Comparison of ENCODE assay signal across 8 cellular contexts in genomic region chr3:185363662-185364203, GRCh38. TPM values are rescaled to one million over a fixed set of nuclear protein-coding genes. Genes with fewer than 3 reads are reported as not detected.
A peak's percentile ranks its signal among the peaks of the same experiment; 100 is the strongest.
DNase-seq lines count a peak whose midpoint lies in the region; ATAC-seq, FAIRE-seq and TF ChIP-seq lines count a peak whose summit lies in the region.

No MANE protein-coding gene starts in this region.

- H3K79me2 ChIP-seq in HepG2 (ENCODE audit: insufficient read depth, low read length): peaks cover 49% of the 10 kb centered on the region

- DNase-seq in body of pancreas (peak in 1 of 4 donors; percentile 17), HepG2 (ENCODE audit: low spot score) (no peak), H4 (ENCODE audit: low spot score) (no peak), AG20443 (ENCODE audit: low spot score) (no peak)
- no peak for DNase-seq in activated CD4-positive, CD25-positive, alpha-beta regulatory T cell treated with anti-CD3 and anti-CD28 coated beads, Interleukin-2, amount 50 U/mL, for 72 hours

- TF ChIP-seq POLR2A in body of pancreas (IDR thresholded peaks at IDR 0.05) (no peak), HepG2 (IDR thresholded peaks at IDR 0.05; ENCODE audit: insufficient read depth in 1 of 2, low read depth in 2 of 2, low read length in 2 of 2) (no peak)

- WGBS in body of pancreas, 2 donors: 5 to 9% methylated on average over 8 of the region's 8 CpGs
- 90% methylated on average over 8 of the region's 8 CpGs for WGBS in HepG2 (ENCODE audit: low lambda C conversion rate)
- WGBS in thymus: 20% methylated on average over 8 of the region's 8 CpGs

- in situ Hi-C loops in HepG2 (cut with HindIII; ENCODE audit: extremely low pct_ligation_motif_present, low pct_unique_long_range_greater_than_20kb): no loop called here

- no peak for TF ChIP-seq RAD21 in HepG2 (CRISPR knock-in tag; IDR thresholded peaks at IDR 0.05)

- peak overlapping the region; percentile 37; the same call in 1 of the 2 replicates for H3K9ac ChIP-seq in HUES48 (ENCODE audit: low read depth, low read length)
- H3K9ac ChIP-seq in HepG2 (ENCODE audit: insufficient read depth, low read depth, low read length): no peak overlapping the region

- FAIRE-seq in HepG2 (lab: Jason Lieb, UNC): no peak

- H3K27ac ChIP-seq in HUES48 (ENCODE audit: low read depth, low read length) (no peak overlapping the region), body of pancreas (peak overlapping the region; percentile 66 to 92 (median 82)), HepG2 (ENCODE audit: extremely low read length, insufficient read depth, low read length) (no peak overlapping the region), thymus (ENCODE audit: low read depth) (no peak overlapping the region)

- H4K20me1 ChIP-seq in HepG2 (ENCODE audit: insufficient read depth, low read length): peaks cover 17% of the 10 kb centered on the region

- peaks cover 25% of the 10 kb centered on the region for H3K27me3 ChIP-seq in HUES48 (ENCODE audit: control insufficient read depth, insufficient read depth, low read length)
- no peaks in the 10 kb centered on the region for H3K27me3 ChIP-seq in body of pancreas
- H3K27me3 ChIP-seq in HepG2 (ENCODE audit: control insufficient read depth in 1 of 2, insufficient read depth in 2 of 2, low read length in 2 of 2): no peaks in the 10 kb centered on the region
- peaks cover 5% of the 10 kb centered on the region for H3K27me3 ChIP-seq in thymus (ENCODE audit: control insufficient read depth, insufficient read depth)

- POLR2A ChIA-PET in HepG2 (lab: Yijun Ruan, JAX): no interaction called here

- intact Hi-C loops in body of pancreas (cut with DNase I) (no loop called here), HepG2 (cut with micrococcal nuclease; ENCODE audit: unreplicated experiment) (no loop called here)

- no peak for TF ChIP-seq EP300 in HepG2 (IDR thresholded peaks at IDR 0.05; ENCODE audit: low read depth in 2 of 2, low read length in 2 of 2)
- no peak for TF ChIP-seq EP300 in HepG2 (CRISPR knock-in tag; IDR thresholded peaks at IDR 0.05; ENCODE audit: borderline replicate concordance)

- H3K4me3 ChIP-seq in HUES48 (ENCODE audit: low read depth, low read length): peak overlapping the region; percentile 77
- peak overlapping the region; percentile 23 to 62 for H3K4me3 ChIP-seq in body of pancreas
- H3K4me3 ChIP-seq in HepG2 (replicated peaks in 1 of 3; ENCODE audit: insufficient read depth in 1 of 3, low read depth in 2 of 3, low read length in 3 of 3): no peak overlapping the region
- peak overlapping the region; percentile 47 for H3K4me3 ChIP-seq in thymus (ENCODE audit: low read length)

- CTCF ChIA-PET in HepG2 (lab: Yijun Ruan, JAX; ENCODE audit: low intra/inter-chr PET ratio, low total read pairs): no interaction called here

- H3K4me1 ChIP-seq in HUES48 (ENCODE audit: control insufficient read depth, insufficient read depth, low read length) (no peaks in the 10 kb centered on the region), body of pancreas (peaks cover 36% of the 10 kb centered on the region), HepG2 (ENCODE audit: insufficient read depth, low read length) (no peaks in the 10 kb centered on the region; the same call in 1 of the 2 replicates), thymus (ENCODE audit: control insufficient read depth, insufficient read depth, low read length) (no peaks in the 10 kb centered on the region)

- no TSS peak for BruUV-seq in HepG2 (replicated peaks; lab: Mats Ljungman, UMichigan)

- ATAC-seq in GM19372 (IDR thresholded peaks at IDR 0.05; ENCODE audit: low read depth, unreplicated experiment): peak; percentile 28
- peak; percentile 7 for ATAC-seq in body of pancreas
- ATAC-seq in HepG2: no peak

- H3K36me3 ChIP-seq in HUES48 (ENCODE audit: control insufficient read depth, insufficient read depth, low read length) (no peaks in the 10 kb centered on the region), body of pancreas (replicated peaks in 1 of 2; ENCODE audit: insufficient read depth in 1 of 2, low read depth in 2 of 2) (no peaks in the 10 kb centered on the region), HepG2 (replicated peaks in 1 of 2; ENCODE audit: control insufficient read depth in 1 of 2, insufficient read depth in 2 of 2, low read length in 2 of 2) (no peaks in the 10 kb centered on the region; a peak in 1 of 5 replicates), thymus (ENCODE audit: control insufficient read depth, insufficient read depth) (no peaks in the 10 kb centered on the region)

- peak overlapping the region; percentile 30; the same call in 1 of the 2 replicates for H3K4me2 ChIP-seq in HepG2 (ENCODE audit: low read depth, low read length)

- no peaks in the 10 kb centered on the region for H3K9me3 ChIP-seq in HUES48 (ENCODE audit: control insufficient read depth, insufficient read depth, low read length)
- H3K9me3 ChIP-seq in body of pancreas: no peaks in the 10 kb centered on the region
- H3K9me3 ChIP-seq in HepG2 (ENCODE audit: low read length): no peaks in the 10 kb centered on the region
- H3K9me3 ChIP-seq in thymus (ENCODE audit: control insufficient read depth): no peaks in the 10 kb centered on the region

- TF ChIP-seq CTCF in body of pancreas (IDR thresholded peaks at IDR 0.05) (no peak), HepG2 (CRISPR knock-in tag; IDR thresholded peaks at IDR 0.05) (no peak)

- no peak overlapping the region for H2AFZ ChIP-seq in HepG2 (ENCODE audit: low read length)

TF ChIP-seq in HepG2, 621 proteins besides CTCF, POLR2A, EP300 and RAD21:
- TF ChIP-seq ZNF235 (CRISPR knock-in tag; IDR thresholded peaks at IDR 0.05; ENCODE audit: borderline replicate concordance) (no peak), ZBTB7B (CRISPR knock-in tag; IDR thresholded peaks at IDR 0.05) (no peak), NR0B2 (CRISPR knock-in tag; IDR thresholded peaks at IDR 0.05) (no peak), ZNF17 (CRISPR knock-in tag; IDR thresholded peaks at IDR 0.05) (no peak), ZNF710 (CRISPR knock-in tag; IDR thresholded peaks at IDR 0.05; ENCODE audit: borderline replicate concordance) (no peak), RFX1 (IDR thresholded peaks at IDR 0.05) (no peak), EHMT2 (IDR thresholded peaks at IDR 0.05; ENCODE audit: borderline replicate concordance, low read depth, low read length) (no peak), FOXA3 (CRISPR knock-in tag; IDR thresholded peaks at IDR 0.05) (no peak), ATF1 (CRISPR knock-in tag; IDR thresholded peaks at IDR 0.05) (no peak), ZFP41 (CRISPR knock-in tag; IDR thresholded peaks at IDR 0.05; ENCODE audit: borderline replicate concordance) (no peak), ETV6 (CRISPR knock-in tag; conservative IDR thresholded peaks at IDR 0.05) (no peak)

RNA-seq across cellular contexts. Expression of gene MAP3K13, which starts 0.8 kb away (rescaled TPM):
- total RNA-seq in body of pancreas: 10 to 100 TPM; 20.0 to 27.4 TPM
- 26.5 and 34.2 TPM in 2 replicates for total RNA-seq in HepG2 (2016; rRNA removed; fragmentation: Illumina TruSeq; extraction: Trizol)
- 33.5 and 33.9 TPM in 2 replicates for total RNA-seq in HepG2 (2016; cell fraction: cytosol; rRNA removed; fragmentation: Illumina TruSeq; extraction: Trizol; ENCODE audit: low read depth)
- 26.2 and 31.9 TPM in 2 replicates for total RNA-seq in HepG2 (2016; cell fraction: insoluble cytoplasmic fraction; rRNA removed; fragmentation: Illumina TruSeq; extraction: Trizol)
- 41.7 and 52.0 TPM in 2 replicates for total RNA-seq in HepG2 (2016; cell fraction: membrane; rRNA removed; fragmentation: Illumina TruSeq; extraction: Trizol)
- 33.1 and 33.6 TPM in 2 replicates for total RNA-seq in HepG2 (2016; cell fraction: nucleus; rRNA removed; fragmentation: Illumina TruSeq; extraction: Trizol)
- 17.3 and 24.2 TPM in 2 replicates for polyA plus RNA-seq in HepG2 (2011; rRNA removed)
- polyA plus RNA-seq in HepG2 (2011; cell fraction: cytosol; rRNA removed): 7.7 and 13.0 TPM in 2 replicates
- polyA plus RNA-seq in HepG2 (2011; cell fraction: nucleus; rRNA removed): 8.4 TPM in 2 replicates
- polyA plus RNA-seq in HepG2 (2012): 20.7 and 28.8 TPM in 2 replicates
- polyA plus RNA-seq in HepG2 (2016; cell fraction: cytosol; fragmentation: Illumina TruSeq; extraction: Trizol; ENCODE audit: low read depth): 34.1 and 37.0 TPM in 2 replicates
- 31.2 and 35.6 TPM in 2 replicates for polyA plus RNA-seq in HepG2 (2016; cell fraction: insoluble cytoplasmic fraction; fragmentation: Illumina TruSeq; extraction: Trizol; ENCODE audit: low read depth)
- polyA plus RNA-seq in HepG2 (2016; cell fraction: membrane; fragmentation: Illumina TruSeq; extraction: Trizol; ENCODE audit: low read depth): 56.8 and 60.9 TPM in 2 replicates
- 16.2 and 16.6 TPM in 2 replicates for polyA plus RNA-seq in HepG2 (2016; cell fraction: nucleus; fragmentation: Illumina TruSeq; extraction: Trizol; ENCODE audit: insufficient read depth, low read depth)
- 5.4 and 22.7 TPM in 2 replicates for polyA minus RNA-seq in HepG2 (2011; rRNA and poly(A)+ RNA removed; ENCODE audit: low replicate concordance)
- polyA minus RNA-seq in HepG2 (2011; cell fraction: cytosol; rRNA and poly(A)+ RNA removed): 8.8 and 9.8 TPM in 2 replicates
- 59.9 and 62.8 TPM in 2 replicates for polyA minus RNA-seq in HepG2 (2011; cell fraction: nucleus; rRNA and poly(A)+ RNA removed)
- 34.5 TPM for polyA plus RNA-seq in thymus
- total RNA-seq in H4 (2014; rRNA removed; shearing (Covaris generic)): 34.3 and 47.7 TPM in 2 replicates

Comparison
In these comparisons a context has a peak if more than half of its experiments do, and no peak if none do; other contexts are left out.
1. H3K27ac ChIP-seq: peak in body of pancreas (4 of 4); none in HUES48 (single experiment), HepG2 (single experiment) and thymus (single experiment).
2. H3K4me3 ChIP-seq: peak in HUES48 (single experiment), body of pancreas (2 of 2) and thymus (single experiment); none in HepG2 (0 of 3).